Comparison of ENCODE assay signal across 8 cellular contexts in genomic region chr7:35906191-35906908, GRCh38.
DNase-seq lines count a peak whose midpoint lies in the region; ATAC-seq and TF ChIP-seq lines count a peak whose summit lies in the region.

No MANE protein-coding gene starts in this region.

- TF ChIP-seq CTCF in AG09319 (IDR thresholded peaks at IDR 0.05; ENCODE audit: low read depth, low read length) (peak; percentile 84), chondrocyte (IDR thresholded peaks at IDR 0.05) (peak; percentile 97)

- no peak overlapping the region for H3K4me3 Mint-ChIP-seq in chondrocyte (ENCODE audit: unreplicated experiment)

- H3K36me3 Mint-ChIP-seq in chondrocyte (ENCODE audit: low read depth) = peaks cover 11% of the 10 kb centered on the region

- H3K27ac Mint-ChIP-seq in chondrocyte (ENCODE audit: unreplicated experiment) = peak overlapping the region; percentile 8

- peaks cover 10% of the 10 kb centered on the region for H3K4me1 Mint-ChIP-seq in chondrocyte (ENCODE audit: low read depth)

- intact Hi-C loops in left colon (cut with DNase I, micrococcal nuclease) = loop anchor here (2.0 to 10.0 kb wide), 2 partner anchors 198 to 202 kb away; no protein-coding TSS in a partner anchor

- H3K27me3 Mint-ChIP-seq in chondrocyte (ENCODE audit: low read depth) = no peaks in the 10 kb centered on the region

- H3K9me3 Mint-ChIP-seq in chondrocyte (ENCODE audit: low read depth) = no peaks in the 10 kb centered on the region

- peak; percentile 89 for ATAC-seq in GM18907 (IDR thresholded peaks at IDR 0.05; ENCODE audit: unreplicated experiment)
- ATAC-seq in HG03342 (IDR thresholded peaks at IDR 0.05; ENCODE audit: unreplicated experiment) = peak; percentile 83
- peak; percentile 76 for ATAC-seq in left colon

- DNase-seq in AG09319 (ENCODE audit: extremely low read depth, low read depth) (peak; percentile 49), NCI-H460 (ENCODE audit: extremely low read depth, low read depth) (peak; percentile 70), chondrocyte (ENCODE audit: low spot score) (no peak), left colon (peak; percentile 24 to 29)
- peak; percentile 44 for DNase-seq in activated CD4-positive, alpha-beta T cell treated with anti-CD3 and anti-CD28 coated beads for 1 hour
- DNase-seq in stimulated activated CD4-positive, alpha-beta T cell treated with anti-CD3 and anti-CD28 coated beads, TNF-alpha, amount 100 ng/mL, for 1 hour (ENCODE audit: low read depth in 3 of 3, low spot score in 1 of 3) = peak in 2 of 3 donors; percentile 40 to 44
